Comparison of ENCODE assay signal across 9 cellular contexts in genomic region chr2:73235315-73236028, GRCh38. TPM values are rescaled to one million over a fixed set of nuclear protein-coding genes. Genes with fewer than 3 reads are reported as not detected.
DNase-seq lines count a peak whose midpoint lies in the region; ATAC-seq, FAIRE-seq and TF ChIP-seq lines count a peak whose summit lies in the region.
"Had no signal": no experiment of that assay in that cellular context is flagged by ENCODE, and none has a peak within 500 bp of the region (broad histone marks: within the 10 kb centered on the region; RNA-seq: fewer than 3 reads in every experiment).

No MANE protein-coding gene starts in this region.

- no peaks in the 10 kb centered on the region for H3K9me3 Mint-ChIP-seq in chondrocyte (ENCODE audit: low read depth)
- H3K9me3 Mint-ChIP-seq in naive thymus-derived CD8-positive, alpha-beta T cell: no peaks in the 10 kb centered on the region

- POLR2A ChIA-PET in naive thymus-derived CD8-positive, alpha-beta T cell (lab: Charles Lee): interaction anchor here (0.7 to 4.9 kb wide), 7 partner anchors 17 to 1344 kb away, joined by 4 to 37 read pairs (median 11); partner anchors contain the start of genes ALMS1 and FBXO41

- H3K36me3 Mint-ChIP-seq in chondrocyte (ENCODE audit: low read depth): no peaks in the 10 kb centered on the region
- peaks cover 0 to 34% (median 0%) of the 10 kb centered on the region in 3 donors for H3K36me3 Mint-ChIP-seq in naive thymus-derived CD8-positive, alpha-beta T cell

- peak overlapping the region; percentile 96 for H3K4me3 Mint-ChIP-seq in chondrocyte (ENCODE audit: unreplicated experiment)
- peak overlapping the region; percentile 90 to 99 (median 97) for H3K4me3 Mint-ChIP-seq in naive thymus-derived CD8-positive, alpha-beta T cell

- H3K4me3 ChIP-seq in BE2C (ENCODE audit: low read depth, low read length) (peak overlapping the region; percentile 84), MG63 (peak overlapping the region; percentile 97)

- H3K36me3 ChIP-seq in BE2C: peaks cover 10% of the 10 kb centered on the region
- H3K36me3 ChIP-seq in MG63: peaks cover 43% of the 10 kb centered on the region

- no peaks in the 10 kb centered on the region for H3K27me3 Mint-ChIP-seq in chondrocyte (ENCODE audit: low read depth)
- H3K27me3 Mint-ChIP-seq in naive thymus-derived CD8-positive, alpha-beta T cell: no peaks in the 10 kb centered on the region

- no peaks in the 10 kb centered on the region for H3K4me1 ChIP-seq in BE2C

- FAIRE-seq in RCC 7860 (lab: Jason Lieb, UNC): no peak

- TF ChIP-seq CTCF in BE2C (IDR thresholded peaks at IDR 0.05; ENCODE audit: low read depth, low read length) (no peak), chondrocyte (IDR thresholded peaks at IDR 0.05) (no peak), GM20000 (IDR thresholded peaks at IDR 0.05; ENCODE audit: extremely low read depth, missing control alignments) (no peak)

- peaks cover 46% of the 10 kb centered on the region for H3K4me1 Mint-ChIP-seq in chondrocyte (ENCODE audit: low read depth)
- H3K4me1 Mint-ChIP-seq in naive thymus-derived CD8-positive, alpha-beta T cell: peaks cover 27 to 71% (median 51%) of the 10 kb centered on the region in 4 donors

- H3K27me3 ChIP-seq in BE2C: no peaks in the 10 kb centered on the region
- H3K27me3 ChIP-seq in MG63: no peaks in the 10 kb centered on the region

- DNase-seq in BE2C (no peak), MG63 (no peak), chondrocyte (ENCODE audit: low spot score) (no peak), NCI-H1436 (lab: John Stamatoyannopoulos, UW) (no peak), RCC 7860 (ENCODE audit: low spot score) (no peak), GM20000 (ENCODE audit: low spot score) (no peak)
- DNase-seq in naive thymus-derived CD8-positive, alpha-beta T cell: no peak
- no peak for DNase-seq in stimulated activated naive CD4-positive, alpha-beta T cell treated with Interleukin-2 at 50 U/mL for 16 hours (lab: John Stamatoyannopoulos, UW)

- H3K9me3 ChIP-seq in BE2C: no peaks in the 10 kb centered on the region
- no peaks in the 10 kb centered on the region for H3K9me3 ChIP-seq in MG63

- ATAC-seq in naive thymus-derived CD8-positive, alpha-beta T cell: no peak

- H3K27ac Mint-ChIP-seq in chondrocyte (ENCODE audit: unreplicated experiment): peak overlapping the region; percentile 95
- H3K27ac Mint-ChIP-seq in naive thymus-derived CD8-positive, alpha-beta T cell: peak overlapping the region; percentile 91 to 98 (median 97)

RNA-seq across cellular contexts. Expression of gene CCT7, which starts 1.4 kb away (rescaled TPM):
- 345 TPM for polyA plus RNA-seq in BE2C (2012; ENCODE audit: insufficient read depth, insufficient read length, low read depth)
- 891 and 917 TPM in 2 replicates for total RNA-seq in MG63 (2014; rRNA removed; shearing (Covaris generic); ENCODE audit: low replicate concordance)
- total RNA-seq in chondrocyte: 182 to 214 TPM (median 192 TPM) in 3 replicates
- total RNA-seq in naive thymus-derived CD8-positive, alpha-beta T cell: 100 to 1,000 TPM; 206 to 217 TPM
- 100 to 1,000 TPM; 294 to 306 (median 299) TPM for polyA plus RNA-seq in naive thymus-derived CD8-positive, alpha-beta T cell

RNA-seq across cellular contexts. Expression of gene PRADC1, which starts 2.4 kb away (rescaled TPM):
- polyA plus RNA-seq in BE2C (2012; ENCODE audit: insufficient read depth, insufficient read length, low read depth): 30.7 TPM
- 30.0 and 35.7 TPM in 2 replicates for total RNA-seq in MG63 (2014; rRNA removed; shearing (Covaris generic); ENCODE audit: low replicate concordance)
- total RNA-seq in chondrocyte: 21.7 to 32.4 TPM (median 23.0 TPM) in 3 replicates
- total RNA-seq in naive thymus-derived CD8-positive, alpha-beta T cell: 10 to 100 TPM in 1 of 2 experiments, 1 to 10 TPM in 1; 7.8 to 10.7 TPM
- polyA plus RNA-seq in naive thymus-derived CD8-positive, alpha-beta T cell: 10 to 100 TPM; 26.1 to 38.8 (median 27.6) TPM

RNA-seq across cellular contexts. Expression of gene SMYD5, which starts 21.4 kb away (rescaled TPM):
- 38.6 TPM for polyA plus RNA-seq in BE2C (2012; ENCODE audit: insufficient read depth, insufficient read length, low read depth)
- 26.2 and 57.3 TPM in 2 replicates for total RNA-seq in MG63 (2014; rRNA removed; shearing (Covaris generic); ENCODE audit: low replicate concordance)
- 10.0 to 12.6 TPM (median 11.7 TPM) in 3 replicates for total RNA-seq in chondrocyte
- total RNA-seq in naive thymus-derived CD8-positive, alpha-beta T cell: 10 to 100 TPM; 51.2 to 56.3 TPM
- 10 to 100 TPM; 22.7 to 28.3 (median 25.3) TPM for polyA plus RNA-seq in naive thymus-derived CD8-positive, alpha-beta T cell

RNA-seq across cellular contexts. Expression of gene NOTO, which starts 33.1 kb away (rescaled TPM):
- polyA plus RNA-seq in BE2C (2012; ENCODE audit: insufficient read depth, insufficient read length, low read depth): not detected
- total RNA-seq in MG63 (2014; rRNA removed; shearing (Covaris generic); ENCODE audit: low replicate concordance): 0.16 TPM in 1 of 2 replicates, not detected in the other
- not detected in 3 replicates for total RNA-seq in chondrocyte
- total RNA-seq in naive thymus-derived CD8-positive, alpha-beta T cell: not detected
- polyA plus RNA-seq in naive thymus-derived CD8-positive, alpha-beta T cell: not detected
- total RNA-seq: T-helper 1 cell treated with Interleukin-12 subunit alpha and Interleukin-12 subunit beta and Interleukin-4 antibody, amounts not matched to agents 30 ng/mL and 1 ng/mL, for 36 hours had no signal

RNA-seq across cellular contexts. Expression of gene FBXO41, which starts 48.8 kb away (rescaled TPM):
- polyA plus RNA-seq in BE2C (2012; ENCODE audit: insufficient read depth, insufficient read length, low read depth): 10.2 TPM
- 0.32 and 1.4 TPM in 2 replicates for total RNA-seq in MG63 (2014; rRNA removed; shearing (Covaris generic); ENCODE audit: low replicate concordance)
- total RNA-seq in chondrocyte: 1.6 to 4.0 TPM (median 3.6 TPM) in 3 replicates
- 10 to 100 TPM; 26.5 to 28.0 TPM for total RNA-seq in naive thymus-derived CD8-positive, alpha-beta T cell
- 1 to 10 TPM; 1.0 to 2.7 (median 1.8) TPM for polyA plus RNA-seq in naive thymus-derived CD8-positive, alpha-beta T cell
